Comparison of ENCODE assay signal across 1 cellular context in the genomic region with DNA sequence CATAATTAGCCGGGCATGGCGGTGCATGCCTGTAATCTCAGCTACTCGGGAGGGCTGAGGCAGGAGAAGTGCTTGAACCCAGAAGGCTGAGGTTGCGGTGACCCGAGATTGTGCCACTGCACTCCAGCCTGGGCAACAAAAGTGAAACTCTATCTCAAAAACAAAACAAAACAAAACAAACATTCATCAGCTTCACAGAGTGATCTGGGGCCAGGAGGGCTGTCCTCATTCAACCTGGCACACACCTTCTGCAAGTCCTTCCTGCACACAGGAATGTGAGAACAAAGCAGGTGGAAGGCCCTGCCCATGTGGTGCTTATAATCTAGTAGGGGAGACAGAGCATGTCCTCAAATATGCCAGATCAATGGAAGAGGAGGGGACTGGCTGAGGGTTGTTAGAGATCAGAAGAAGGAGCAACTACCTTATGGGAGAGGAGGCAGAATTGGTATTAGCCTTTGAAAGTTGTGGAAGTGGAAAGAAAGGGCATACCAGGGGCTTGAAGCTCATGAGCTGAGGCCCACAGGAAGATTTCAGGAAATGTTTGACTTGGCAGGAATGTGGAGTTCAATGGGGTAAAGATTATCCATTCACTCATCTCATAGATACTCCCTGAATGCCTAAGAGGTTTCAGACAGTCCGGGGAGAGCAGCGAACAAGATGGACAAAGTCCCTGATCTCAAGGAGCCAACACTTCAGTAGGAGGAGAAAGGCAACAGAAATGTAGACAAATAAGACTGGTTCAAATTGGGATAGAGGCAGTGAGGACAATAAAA.
TF ChIP-seq lines count a peak whose summit lies in the region.

No MANE protein-coding gene starts in this region.

TF ChIP-seq in HepG2, 621 proteins besides CTCF, POLR2A, EP300 and RAD21 (continued from another document):
- no peak for TF ChIP-seq TCF7 (IDR thresholded peaks at IDR 0.05; ENCODE audit: low read depth)
- no peak for TF ChIP-seq ZNF570 (CRISPR knock-in tag; IDR thresholded peaks at IDR 0.05; ENCODE audit: borderline replicate concordance)
- no peak for TF ChIP-seq DNMT1 (CRISPR knock-in tag; IDR thresholded peaks at IDR 0.05)
- no peak for TF ChIP-seq ZNF737 (CRISPR knock-in tag; IDR thresholded peaks at IDR 0.05; ENCODE audit: borderline replicate concordance)
- no peak for TF ChIP-seq ARNTL (CRISPR knock-in tag; IDR thresholded peaks at IDR 0.05)
